ENCODE assay signal across 8 cellular contexts in the genomic region with DNA sequence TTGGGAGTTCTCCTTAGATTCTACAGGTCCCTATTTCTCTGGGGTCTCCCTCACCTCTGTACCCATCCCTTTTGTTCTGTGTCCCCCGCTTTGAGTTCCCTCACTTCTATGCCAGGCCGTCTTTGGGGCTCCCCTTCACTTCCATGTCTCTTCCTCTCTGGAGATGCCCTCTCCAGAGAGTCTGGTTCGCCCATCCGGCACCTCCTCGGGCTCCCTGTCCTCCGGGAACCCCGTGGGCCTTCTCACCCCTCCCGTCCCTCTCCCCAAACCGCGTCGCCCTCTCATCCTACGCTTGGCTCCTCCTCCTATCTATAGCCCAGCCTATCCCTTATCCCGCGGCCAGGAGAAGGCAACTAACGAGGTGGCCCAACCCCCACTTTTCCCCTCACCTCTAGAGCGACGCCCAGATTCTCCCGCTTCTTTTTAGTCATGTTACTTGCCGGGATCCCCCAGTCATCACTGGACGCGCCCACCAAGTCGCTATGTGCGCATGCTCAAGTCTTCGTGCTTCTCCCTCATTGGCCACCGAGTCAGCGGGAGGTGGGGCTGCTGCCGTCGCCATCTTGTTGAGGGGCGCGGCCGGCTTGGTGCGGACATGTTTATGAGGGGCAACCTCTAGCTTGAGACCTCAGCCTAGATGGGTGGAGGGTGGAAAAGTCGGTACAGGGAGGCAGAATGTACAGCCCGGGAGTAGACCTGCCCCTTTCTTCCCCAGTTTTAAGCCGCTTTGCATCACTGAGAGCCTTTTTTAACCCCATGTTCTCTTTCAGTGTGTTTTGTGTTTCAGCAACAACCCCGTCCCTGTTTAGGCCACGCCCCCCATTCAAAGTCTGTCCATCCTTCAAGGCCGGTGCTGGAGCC. TPM values are rescaled to one million over a fixed set of nuclear protein-coding genes. Genes with fewer than 3 reads are reported as not detected.
DNase-seq lines count a peak whose midpoint lies in the region; ATAC-seq, FAIRE-seq and TF ChIP-seq lines count a peak whose summit lies in the region.

Gene CCDC167 (minus strand): TSS at position 461 of the 861 bp plus-strand sequence. CDS start 30 bp downstream, at position 431.

- DNase-seq in DMS 273 treated with DMSO at 0.1 percent for 48 hours (lab: John Stamatoyannopoulos, UW) (peak; percentile 97), IMR-90 (peak; percentile 96), OCI-LY7 (ENCODE audit: low spot score) (peak; percentile 98), endothelial cell of umbilical vein (ENCODE audit: low read depth, low spot score) (peak; percentile 99), middle frontal gyrus (ENCODE audit: extremely low spot score, low spot score) (peak; percentile 87)
- peak; percentile 97 for DNase-seq in activated CD8-positive, alpha-beta memory T cell treated with anti-CD3 and anti-CD28 coated beads, Interleukin-2, amount 50 U/mL, for 48 hours
- peak; percentile 91 to 94 for DNase-seq in stimulated activated CD8-positive, alpha-beta memory T cell treated with anti-CD3 and anti-CD28 coated beads, Interleukin-2, amount 100 ng/mL, for 1 hour (ENCODE audit: low read depth in 2 of 2)

- H3K14ac ChIP-seq in IMR-90 (replicated peaks; ENCODE audit: low read depth, low read length), result peak within 1 kb of the TSS; percentile 92

- H2AFZ ChIP-seq in IMR-90 (replicated peaks; ENCODE audit: low read length, poor library complexity), result peak within 1 kb of the TSS; percentile 99
- H2AFZ ChIP-seq in OCI-LY7 (ENCODE audit: low read length), result peak within 1 kb of the TSS; percentile 80
- peak within 1 kb of the TSS; percentile 65 for H2AFZ ChIP-seq in endothelial cell of umbilical vein (ENCODE audit: low read depth, low read length)

- H3K79me1 ChIP-seq in IMR-90 (ENCODE audit: low read depth in 1 of 2, low read length in 2 of 2), result peaks cover 7 to 20% of the 10 kb centered on the region in 2 experiments; a peak in 3 of 4 replicates

- H3K27ac ChIP-seq in IMR-90 (ENCODE audit: insufficient read depth, low read length), result peak within 1 kb of the TSS; percentile 59
- H3K27ac ChIP-seq in OCI-LY7 (ENCODE audit: low read depth, low read length, poor library complexity, severe bottlenecking), result peak within 1 kb of the TSS; percentile 49
- peak within 1 kb of the TSS; percentile 62 for H3K27ac ChIP-seq in endothelial cell of umbilical vein (ENCODE audit: insufficient read depth, low read depth, low read length)

- BruUV-seq in IMR-90 (replicated peaks; lab: Mats Ljungman, UMichigan) (no TSS peak), OCI-LY7 (replicated peaks; lab: Mats Ljungman, UMichigan) (no TSS peak), endothelial cell of umbilical vein (replicated peaks; lab: Mats Ljungman, UMichigan) (no TSS peak)

- peak within 1 kb of the TSS; percentile 66 for H2AK9ac ChIP-seq in IMR-90 (replicated peaks; ENCODE audit: low read depth, low read length, poor library complexity)

- H3K9ac ChIP-seq in IMR-90 (ENCODE audit: low read depth, low read length) (peak within 1 kb of the TSS; percentile 75), endothelial cell of umbilical vein (replicated peaks; ENCODE audit: extremely low read depth, insufficient read depth, low read length) (peak within 1 kb of the TSS; percentile 89)

- H2BK15ac ChIP-seq in IMR-90 (ENCODE audit: low read depth, low read length), result peak within 1 kb of the TSS; percentile 96; the same call in 2 of the 3 replicates

- TF ChIP-seq RAD21 in IMR-90 (IDR thresholded peaks at IDR 0.05; ENCODE audit: low read length), result 0 out of 2 replicates have a peak, but pooled peaks have one; percentile 8

- H4K20me1 ChIP-seq in IMR-90 (ENCODE audit: insufficient read depth, low read length), result no peaks in the 10 kb centered on the region
- no peaks in the 10 kb centered on the region for H4K20me1 ChIP-seq in OCI-LY7 (ENCODE audit: insufficient read depth, low read length)
- no peaks in the 10 kb centered on the region for H4K20me1 ChIP-seq in endothelial cell of umbilical vein (replicated peaks; ENCODE audit: control insufficient read depth, extremely low read depth, insufficient read depth, low read length)

- in situ Hi-C loops in IMR-90 (cut with MboI; ENCODE audit: low sequenced_read_pairs), result no loop called here

- POLR2A ChIA-PET in IMR-90 (lab: Charles Lee; ENCODE audit: unreplicated experiment) (no interaction called here), OCI-LY7 (lab: Charles Lee) (interaction anchor here (1.2 to 2.0 kb wide), 3 partner anchors 13 to 66 kb away, joined by 3 to 7 read pairs (median 6); no protein-coding TSS in a partner anchor), endothelial cell of umbilical vein (lab: Charles Lee) (interaction anchor here (0.7 kb wide), 2 partner anchors 24 to 678 kb away, joined by 3 to 6 read pairs; no protein-coding TSS in a partner anchor)

- H3K9me1 ChIP-seq in IMR-90 (ENCODE audit: insufficient read depth, low read length), result peaks cover 6% of the 10 kb centered on the region
- no peaks in the 10 kb centered on the region for H3K9me1 ChIP-seq in endothelial cell of umbilical vein (replicated peaks; ENCODE audit: control insufficient read depth, extremely low read depth, insufficient read depth, low read length)

- WGBS in IMR-90 (ENCODE audit: extremely low coverage in 2 of 2, insufficient read length in 1 of 2), 2 experiments, result 2% methylated on average over 19 of the region's 38 CpGs; no CpG with 5 or more reads in 1 of the 2 experiments

- H3K4me3 ChIP-seq in IMR-90 (ENCODE audit: insufficient read depth, low read depth, low read length) (peak within 1 kb of the TSS; percentile 75), OCI-LY7 (ENCODE audit: low read depth, low read length, poor library complexity, severe bottlenecking) (peak within 1 kb of the TSS; percentile 84), endothelial cell of umbilical vein (replicated peaks in 1 of 3; ENCODE audit: insufficient read depth in 1 of 3, low read depth in 1 of 3, low read length in 3 of 3) (peak within 1 kb of the TSS; percentile 59 to 83 (median 74))

- TF ChIP-seq CTCF in IMR-90 (conservative IDR thresholded peaks at IDR 0.05; ENCODE audit: low read depth, low read length) (no peak), OCI-LY7 (conservative IDR thresholded peaks at IDR 0.05; ENCODE audit: low read length) (no peak), endothelial cell of umbilical vein (IDR thresholded peaks at IDR 0.05; ENCODE audit: extremely low read depth in 1 of 2, insufficient read depth in 1 of 2, low read depth in 1 of 2, low read length in 2 of 2) (no peak)

- no peak within 1 kb of the TSS for H3K18ac ChIP-seq in IMR-90 (ENCODE audit: low read depth, low read length)

- H3K27me3 ChIP-seq in IMR-90 (ENCODE audit: control insufficient read depth, insufficient read depth, low read length) (peaks cover 15% of the 10 kb centered on the region), endothelial cell of umbilical vein (ENCODE audit: control insufficient read depth in 2 of 2, insufficient read depth in 2 of 2, low read length in 2 of 2) (peaks cover 6 to 11% of the 10 kb centered on the region in 2 experiments)

- H3K23ac ChIP-seq in IMR-90 (ENCODE audit: low read depth, low read length), result peak within 1 kb of the TSS; percentile 80

- H3K79me2 ChIP-seq in OCI-LY7 (ENCODE audit: insufficient read depth, low read depth, low read length) (peaks cover 15% of the 10 kb centered on the region; the same call in 1 of the 2 replicates), endothelial cell of umbilical vein (ENCODE audit: control insufficient read depth, insufficient read depth, low read length) (peaks cover 3% of the 10 kb centered on the region)

- intact Hi-C loops in IMR-90 (cut with micrococcal nuclease), result loop anchor here (10.0 kb wide), 1 partner anchor 505 kb away; no protein-coding TSS in a partner anchor
- intact Hi-C loops in OCI-LY7 (cut with micrococcal nuclease; ENCODE audit: unreplicated experiment), result loop anchor here (5.0 kb wide), 2 partner anchors 48 to 68 kb away; no protein-coding TSS in a partner anchor
- intact Hi-C loops in endothelial cell of umbilical vein (cut with micrococcal nuclease), result loop anchor here (1.0 to 5.0 kb wide), 2 partner anchors 25 to 53 kb away; no protein-coding TSS in a partner anchor

- H3K9me2 ChIP-seq in OCI-LY7 (ENCODE audit: insufficient read depth, low read length), result no peaks in the 10 kb centered on the region

- H3K56ac ChIP-seq in IMR-90 (ENCODE audit: extremely low read depth, insufficient read depth, low read length), result peak within 1 kb of the TSS; percentile 73

- ATAC-seq in GM21529 (IDR thresholded peaks at IDR 0.05; ENCODE audit: unreplicated experiment), result peak; percentile 82
- peak; percentile 99 for ATAC-seq in IMR-90 (ENCODE audit: low read depth)

- TF ChIP-seq POLR2A in IMR-90 (IDR thresholded peaks at IDR 0.05; ENCODE audit: low read depth, low read length), result peak; percentile 47; the same call in 1 of the 2 replicates
- TF ChIP-seq POLR2A in endothelial cell of umbilical vein (IDR thresholded peaks at IDR 0.05; ENCODE audit: low read depth, low read length), result no peak

- H2BK120ac ChIP-seq in IMR-90 (ENCODE audit: low read depth, low read length), result peak within 1 kb of the TSS; percentile 89

- H3K4me2 ChIP-seq in IMR-90 (ENCODE audit: low read depth, low read length), result peak within 1 kb of the TSS; percentile 78
- peak within 1 kb of the TSS; percentile 82 for H3K4me2 ChIP-seq in OCI-LY7 (ENCODE audit: low read length)
- H3K4me2 ChIP-seq in endothelial cell of umbilical vein (ENCODE audit: insufficient read depth, low read length), result peak within 1 kb of the TSS; percentile 94

- H2AK5ac ChIP-seq in IMR-90 (ENCODE audit: low read depth, low read length), result no peak within 1 kb of the TSS

- dilution Hi-C loops in IMR-90 (cut with HindIII; ENCODE audit: low sequenced_read_pairs, unreplicated experiment), result no loop called here
- dilution Hi-C loops in endothelial cell of umbilical vein (cut with MboI; ENCODE audit: extremely low pct_ligation_motif_present, low sequenced_read_pairs), result no loop called here

- H2BK5ac ChIP-seq in IMR-90 (ENCODE audit: low read depth, low read length, poor library complexity, severe bottlenecking), result peak within 1 kb of the TSS; percentile 52

- CTCF ChIA-PET in IMR-90 (lab: Yijun Ruan, JAX) (interaction anchor here (0.7 kb wide), 1 partner anchor 8 kb away, joined by 4 read pairs; no protein-coding TSS in a partner anchor), OCI-LY7 (lab: Charles Lee; ENCODE audit: unreplicated experiment) (interaction anchor here (1.5 kb wide), 1 partner anchor 17 kb away, joined by 5 read pairs; no protein-coding TSS in a partner anchor), endothelial cell of umbilical vein (lab: Charles Lee) (interaction anchor here (0.6 to 1.6 kb wide), 8 partner anchors 8 to 66 kb away, joined by 3 to 11 read pairs (median 4); no protein-coding TSS in a partner anchor)

- H4K91ac ChIP-seq in IMR-90 (ENCODE audit: insufficient read depth, low read depth, low read length), result peak within 1 kb of the TSS; percentile 84

- 0 out of 2 replicates have a peak within 1 kb of the TSS, but pooled peaks have one; percentile 34 for H4K5ac ChIP-seq in IMR-90 (ENCODE audit: low read depth, low read length)

- peak within 1 kb of the TSS; percentile 83 to 99 for H4K8ac ChIP-seq in IMR-90 (ENCODE audit: low read depth in 2 of 2, low read length in 2 of 2)

- H3K9me3 ChIP-seq in IMR-90 (ENCODE audit: control insufficient read depth, insufficient read depth, low read length) (no peaks in the 10 kb centered on the region), OCI-LY7 (ENCODE audit: low read length) (no peaks in the 10 kb centered on the region), endothelial cell of umbilical vein (replicated peaks; ENCODE audit: control insufficient read depth, insufficient read depth, low read length) (no peaks in the 10 kb centered on the region)

- H3K36me3 ChIP-seq in IMR-90 (ENCODE audit: control insufficient read depth, insufficient read depth, low read length) (no peaks in the 10 kb centered on the region), OCI-LY7 (ENCODE audit: insufficient read depth, low read length) (peaks cover 4% of the 10 kb centered on the region; the same call in 1 of the 2 replicates), endothelial cell of umbilical vein (ENCODE audit: control insufficient read depth in 2 of 2, extremely low read depth in 1 of 2, insufficient read depth in 2 of 2, low read length in 2 of 2) (no peaks in the 10 kb centered on the region)

- H3K4ac ChIP-seq in IMR-90 (ENCODE audit: low read depth, low read length), result peak within 1 kb of the TSS; percentile 85

- no peaks in the 10 kb centered on the region for H3K4me1 ChIP-seq in IMR-90 (ENCODE audit: control insufficient read depth, insufficient read depth, low read length)
- peaks cover 52% of the 10 kb centered on the region for H3K4me1 ChIP-seq in OCI-LY7 (ENCODE audit: insufficient read depth, low read length, poor library complexity, severe bottlenecking)
- peaks cover 7% of the 10 kb centered on the region for H3K4me1 ChIP-seq in endothelial cell of umbilical vein (ENCODE audit: control insufficient read depth, extremely low read depth, insufficient read depth, low read length)

- peak; percentile 98 for FAIRE-seq in endothelial cell of umbilical vein (lab: Jason Lieb, UNC)

- peak within 1 kb of the TSS; percentile 93 for H2BK20ac ChIP-seq in IMR-90 (ENCODE audit: low read depth, low read length)

RNA-seq across cellular contexts. Expression of gene CCDC167, which starts in this region (rescaled TPM):
- 35.8 and 59.4 TPM in 2 replicates for total RNA-seq in IMR-90 (2012; rRNA removed)
- 78.2 and 96.8 TPM in 2 replicates for polyA plus RNA-seq in IMR-90 (2012; rRNA removed)
- polyA plus RNA-seq in IMR-90 (2012; cell fraction: cytosol; rRNA removed), result 69.5 and 225 TPM in 2 replicates
- polyA plus RNA-seq in IMR-90 (2012; cell fraction: nucleus; rRNA removed; ENCODE audit: low replicate concordance), result 17.6 and 35.1 TPM in 2 replicates
- total RNA-seq in OCI-LY7 (2014; rRNA removed; shearing (Covaris generic)), result 138 and 153 TPM in 2 replicates
- total RNA-seq in OCI-LY7 (2022), result 81.4 and 85.5 TPM in 2 replicates
- 46.6 and 52.7 TPM in 2 replicates for total RNA-seq in endothelial cell of umbilical vein
- 84.8 and 105 TPM in 2 replicates for polyA plus RNA-seq in endothelial cell of umbilical vein
- polyA plus RNA-seq in endothelial cell of umbilical vein (2011; cell fraction: cytosol; rRNA removed), result 140 and 204 TPM in 2 replicates
- 43.4 and 47.1 TPM in 2 replicates for polyA plus RNA-seq in endothelial cell of umbilical vein (2011; cell fraction: nucleus; rRNA removed)
- polyA plus RNA-seq in endothelial cell of umbilical vein (2012), result 73.3 and 84.0 TPM in 2 replicates
- 13.9 and 20.1 TPM in 2 replicates for polyA minus RNA-seq in endothelial cell of umbilical vein
- 9.9 TPM for polyA minus RNA-seq in endothelial cell of umbilical vein (2011; cell fraction: cytosol; rRNA and poly(A)+ RNA removed)
- polyA minus RNA-seq in endothelial cell of umbilical vein (2011; cell fraction: nucleus; rRNA and poly(A)+ RNA removed), result 3.5 and 6.1 TPM in 2 replicates

Comparison
In these comparisons a context has a peak if more than half of its experiments do, and no peak if none do; other contexts are left out.
1. Peak in every context shown above with its lines: DNase-seq, ATAC-seq, H3K4me3 ChIP-seq and H3K27ac ChIP-seq.